Comparison of ENCODE assay signal across 8 cellular contexts in the genomic region with DNA sequence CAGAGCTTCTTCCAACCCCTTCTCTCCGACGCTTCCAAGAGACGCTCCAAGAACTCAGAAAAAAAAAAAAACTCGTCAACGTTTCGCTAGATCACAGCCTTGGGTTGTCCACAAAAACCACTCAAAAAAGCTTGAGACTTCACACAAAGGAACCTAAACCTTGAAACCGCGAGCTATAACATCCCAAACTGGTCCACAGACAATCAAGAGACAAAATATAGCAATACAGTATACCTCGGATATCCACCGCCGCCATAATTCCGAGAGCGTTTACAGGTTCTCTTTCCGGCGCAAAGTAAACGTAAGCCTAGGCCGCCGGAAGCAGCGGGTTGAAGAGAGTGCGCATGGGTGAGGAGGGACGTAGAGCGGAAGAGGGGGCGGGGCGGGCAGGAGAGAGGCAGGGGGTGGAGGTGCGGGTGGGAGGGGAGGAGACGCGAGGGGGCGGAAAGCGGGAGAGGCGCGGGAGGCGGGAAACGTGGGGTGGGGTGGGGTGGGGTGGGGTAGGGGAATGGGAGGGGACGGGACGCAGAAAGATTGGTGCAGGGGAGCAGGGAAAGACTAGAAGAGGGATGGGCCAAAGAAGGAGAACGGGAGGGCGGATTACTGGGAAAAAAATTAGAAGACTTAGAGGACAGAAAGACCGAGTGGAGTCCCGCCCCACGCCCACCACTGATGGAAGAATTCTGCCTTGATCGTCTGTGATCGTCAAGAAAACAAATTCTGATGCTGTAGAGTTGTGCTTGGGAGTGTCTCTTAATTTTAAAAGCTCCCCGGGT. TPM values are rescaled to one million over a fixed set of nuclear protein-coding genes. Genes with fewer than 3 reads are reported as not detected.
DNase-seq lines count a peak whose midpoint lies in the region; TF ChIP-seq lines count a peak whose summit lies in the region.

A gene with protein sequence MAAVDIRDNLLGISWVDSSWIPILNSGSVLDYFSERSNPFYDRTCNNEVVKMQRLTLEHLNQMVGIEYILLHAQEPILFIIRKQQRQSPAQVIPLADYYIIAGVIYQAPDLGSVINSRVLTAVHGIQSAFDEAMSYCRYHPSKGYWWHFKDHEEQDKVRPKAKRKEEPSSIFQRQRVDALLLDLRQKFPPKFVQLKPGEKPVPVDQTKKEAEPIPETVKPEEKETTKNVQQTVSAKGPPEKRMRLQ (minus strand): TSS at position 274 of the 776 bp plus-strand sequence. CDS start 18 bp downstream, at position 256.

- H3K9me3 ChIP-seq in SJSA1 (replicated peaks), result no peaks in the 10 kb centered on the region
- no peaks in the 10 kb centered on the region for H3K9me3 ChIP-seq in neural progenitor cell (ENCODE audit: low read depth)
- H3K9me3 ChIP-seq in stomach, result no peaks in the 10 kb centered on the region

- no peaks in the 10 kb centered on the region for H3K36me3 Mint-ChIP-seq in neural progenitor cell

- peaks cover 14% of the 10 kb centered on the region for H3K4me1 Mint-ChIP-seq in neural progenitor cell

- peaks cover 17% of the 10 kb centered on the region for H4K20me1 ChIP-seq in neural progenitor cell (ENCODE audit: low read depth)

- peak within 1 kb of the TSS; percentile 61 for H3K27ac ChIP-seq in SJSA1
- peak within 1 kb of the TSS; percentile 70 for H3K27ac ChIP-seq in neural progenitor cell
- peak within 1 kb of the TSS; percentile 28 to 87 (median 79) for H3K27ac ChIP-seq in stomach

- intact Hi-C loops in stomach (cut with DNase I; ENCODE audit: low total_unique reads), result no loop called here

- peak within 1 kb of the TSS; percentile 87 for H2AFZ ChIP-seq in neural progenitor cell (replicated peaks)

- peaks cover 49% of the 10 kb centered on the region for H3K79me2 ChIP-seq in neural progenitor cell (ENCODE audit: low read depth)

- H3K4me3 ChIP-seq in SJSA1 (peak within 1 kb of the TSS; percentile 63), neural progenitor cell (peak within 1 kb of the TSS; percentile 65), stomach (peak within 1 kb of the TSS; percentile 81 to 90 (median 84))

- H3K9me3 Mint-ChIP-seq in neural progenitor cell, result no peaks in the 10 kb centered on the region

- DNase-seq in ELR (ENCODE audit: low read depth) (peak; percentile 93), HCEC 1CT (peak; percentile 88), NAMALWA (ENCODE audit: low spot score) (peak; percentile 90), SJSA1 (ENCODE audit: low read depth in 1 of 2, low spot score in 2 of 2) (peak; percentile 73 to 93), foreskin melanocyte (peak; percentile 81), neural progenitor cell (ENCODE audit: low spot score) (peak; percentile 97), stomach (peak; percentile 94)
- peak; percentile 86 for DNase-seq in activated gamma-delta T cell treated with anti-CD3 and anti-CD28 coated beads, Interleukin-2, amount 50 U/mL, for 16 hours (ENCODE audit: low read depth)

- no peaks in the 10 kb centered on the region for H3K27me3 ChIP-seq in SJSA1 (replicated peaks)
- peaks cover 19% of the 10 kb centered on the region for H3K27me3 ChIP-seq in neural progenitor cell
- H3K27me3 ChIP-seq in stomach, result no peaks in the 10 kb centered on the region

- H3K27me3 Mint-ChIP-seq in neural progenitor cell (ENCODE audit: insufficient read depth, low read depth), result no peaks in the 10 kb centered on the region

- H3F3A ChIP-seq in neural progenitor cell (ENCODE audit: low read depth), result peaks cover 11% of the 10 kb centered on the region

- 1 to 2% (median 1%) methylated on average over 41 to 43 of the region's 43 CpGs for WGBS in stomach, 5 donors

- H3K27ac Mint-ChIP-seq in neural progenitor cell, result peak within 1 kb of the TSS; percentile 96

- no peak for TF ChIP-seq EP300 in stomach (IDR thresholded peaks at IDR 0.05)

- H3K36me3 ChIP-seq in SJSA1 (peaks cover 9% of the 10 kb centered on the region; the same call in 1 of the 2 replicates), neural progenitor cell (peaks cover 3% of the 10 kb centered on the region), stomach (peaks cover 4 to 12% (median 11%) of the 10 kb centered on the region in 4 donors)

- H3K4me3 Mint-ChIP-seq in neural progenitor cell, result peak within 1 kb of the TSS; percentile 100

- H3K4me1 ChIP-seq in SJSA1 (replicated peaks) (peaks cover 10% of the 10 kb centered on the region), neural progenitor cell (peaks cover 10% of the 10 kb centered on the region), stomach (peaks cover 12 to 42% (median 25%) of the 10 kb centered on the region in 4 donors)

- H3K9ac ChIP-seq in neural progenitor cell, result peak within 1 kb of the TSS; percentile 92

- TF ChIP-seq CTCF in neural progenitor cell (IDR thresholded peaks at IDR 0.05) (no peak), stomach (IDR thresholded peaks at IDR 0.05) (no peak)

- H3K4me2 ChIP-seq in neural progenitor cell, result peak within 1 kb of the TSS; percentile 91

- TF ChIP-seq POLR2A in stomach (IDR thresholded peaks at IDR 0.05), result no peak

RNA-seq across cellular contexts. Expression of the gene that starts here (rescaled TPM):
- total RNA-seq in SJSA1 (2014; rRNA removed; shearing (Covaris generic)), result 20.1 and 36.6 TPM in 2 replicates
- total RNA-seq in neural progenitor cell (ENCODE audit: low replicate concordance) (57.5 and 82.0 TPM in 2 replicates), stomach (10 to 100 TPM; 13.3 to 71.0 (median 48.4) TPM)
- 10 to 100 TPM; 12.6 to 21.8 (median 14.6) TPM for polyA plus RNA-seq in stomach

Comparison
In these comparisons a context has a peak if more than half of its experiments do, and no peak if none do; other contexts are left out.
1. Peak in every context shown above with its lines: DNase-seq, H3K4me3 ChIP-seq and H3K27ac ChIP-seq.